9 cellular contexts compared by ENCODE assay signal in the genomic region with DNA sequence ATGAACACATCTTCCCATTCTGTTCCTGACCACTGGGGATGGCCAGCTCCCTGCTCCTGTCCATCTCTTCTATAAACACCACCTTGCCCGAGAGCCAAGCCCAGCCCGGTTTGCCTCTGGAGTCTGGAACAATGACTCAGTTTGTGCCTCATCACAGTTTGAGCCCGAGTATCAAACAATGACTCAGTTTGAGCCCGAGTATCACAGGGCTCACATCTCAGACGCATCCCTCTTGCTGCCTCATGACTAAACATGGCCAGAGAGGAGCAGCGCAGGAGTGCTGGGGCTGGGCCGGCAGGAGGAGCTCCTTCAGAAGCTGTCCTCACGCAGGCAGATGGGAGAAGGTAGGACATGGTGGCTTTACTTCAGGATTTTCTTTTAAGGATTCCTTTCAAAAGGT.
DNase-seq lines count a peak whose midpoint lies in the region; ATAC-seq, FAIRE-seq and TF ChIP-seq lines count a peak whose summit lies in the region.
"Had no signal": no experiment of that assay in that cellular context is flagged by ENCODE, and none has a peak within 500 bp of the region (broad histone marks: within the 10 kb centered on the region; RNA-seq: fewer than 3 reads in every experiment).

No MANE protein-coding gene starts in this region.

- H3K4me3 ChIP-seq in A549 (no peak overlapping the region), MG63 (no peak overlapping the region), mucosa of descending colon (no peak overlapping the region)

- intact Hi-C loops in mucosa of descending colon (cut with DNase I, micrococcal nuclease): loop anchor here in 1 of 2 donors (10.0 kb wide), 1 partner anchor 69 kb away; a partner anchor contains a TSS

- H3K4me1 ChIP-seq in A549 (peaks cover 17% of the 10 kb centered on the region), mucosa of descending colon (ENCODE audit: low read depth) (no peaks in the 10 kb centered on the region)

- peak; percentile 94 for FAIRE-seq in A549 (lab: Jason Lieb, UNC)

- CTCF ChIA-PET in A549 (lab: Yijun Ruan, JAX): interaction anchor here (0.8 to 2.6 kb wide), 21 partner anchors 11 to 143 kb away, joined by 3 to 16 read pairs (median 4); no protein-coding TSS in a partner anchor

- H3K36me3 ChIP-seq in MG63 (peaks cover 89% of the 10 kb centered on the region), mucosa of descending colon (ENCODE audit: low read depth) (no peaks in the 10 kb centered on the region)

- TF ChIP-seq CTCF in A549 (IDR thresholded peaks at IDR 0.05) (peak; percentile 38; the same call in 2 of the 3 replicates), mucosa of descending colon (IDR thresholded peaks at IDR 0.05) (no peak)

- no peak for TF ChIP-seq EP300 in A549 (IDR thresholded peaks at IDR 0.05)

- peak; percentile 80 to 83 for DNase-seq in A549 (ENCODE audit: low read depth in 1 of 2, low spot score in 1 of 2)
- peak; percentile 95 for DNase-seq in MG63
- peak; percentile 38 for DNase-seq in ecto neural progenitor cell (ENCODE audit: low spot score)
- no peak for DNase-seq in mucosa of descending colon
- no peak for DNase-seq in NCI-H1048 (lab: John Stamatoyannopoulos, UW)
- no peak for DNase-seq in islet precursor cell
- no peak for DNase-seq in NK-92 (lab: John Stamatoyannopoulos, UW; ENCODE audit: unreplicated experiment)
- no peak for DNase-seq in NCI-H510A (lab: John Stamatoyannopoulos, UW)
- DNase-seq: stimulated activated CD8-positive, alpha-beta memory T cell treated with anti-CD3 and anti-CD28 coated beads, Interleukin-4, amount 100 ng/mL, for 48 hours had no signal

- ATAC-seq in A549 (peak; percentile 96 to 99), mucosa of descending colon (peak; percentile 58)

- no peak for TF ChIP-seq POLR2A in A549 (IDR thresholded peaks at IDR 0.05; ENCODE audit: low read length)

- H3K9me3 ChIP-seq in A549: no peaks in the 10 kb centered on the region
- H3K9me3 ChIP-seq in MG63: no peaks in the 10 kb centered on the region
- no peaks in the 10 kb centered on the region for H3K9me3 ChIP-seq in mucosa of descending colon

- no peaks in the 10 kb centered on the region for H3K27me3 ChIP-seq in MG63

- WGBS in A549 (ENCODE audit: missing lambda C conversion rate): 6% methylated on average over 8 of the region's 8 CpGs

- POLR2A ChIA-PET in A549 (lab: Yijun Ruan, JAX): interaction anchor here (0.8 kb wide), 1 partner anchor 56 kb away, joined by 3 read pairs; no protein-coding TSS in a partner anchor

- peak overlapping the region; percentile 63 to 80 for H3K27ac ChIP-seq in A549

- H3K4me2 ChIP-seq in A549: peak overlapping the region; percentile 32

- peak; percentile 24 to 42; a peak in 2 of 5 replicates for TF ChIP-seq RAD21 in A549 (conservative IDR thresholded peaks at IDR 0.05 in 1 of 2, IDR thresholded peaks at IDR 0.05 in 1 of 2)

TF ChIP-seq in A549, 52 proteins besides CTCF, POLR2A, EP300 and RAD21:
- TF ChIP-seq MAFK (IDR thresholded peaks at IDR 0.05; ENCODE audit: partially characterized antibody) (peak; percentile 57), SMC3 (IDR thresholded peaks at IDR 0.05) (peak; percentile 63), FOSL2 (IDR thresholded peaks at IDR 0.05) (peak; percentile 54; the same call in 1 of the 2 replicates), FOSL2 (CRISPR knock-in tag; IDR thresholded peaks at IDR 0.05) (peak; percentile 67)
- TF ChIP-seq, protein P1, sequence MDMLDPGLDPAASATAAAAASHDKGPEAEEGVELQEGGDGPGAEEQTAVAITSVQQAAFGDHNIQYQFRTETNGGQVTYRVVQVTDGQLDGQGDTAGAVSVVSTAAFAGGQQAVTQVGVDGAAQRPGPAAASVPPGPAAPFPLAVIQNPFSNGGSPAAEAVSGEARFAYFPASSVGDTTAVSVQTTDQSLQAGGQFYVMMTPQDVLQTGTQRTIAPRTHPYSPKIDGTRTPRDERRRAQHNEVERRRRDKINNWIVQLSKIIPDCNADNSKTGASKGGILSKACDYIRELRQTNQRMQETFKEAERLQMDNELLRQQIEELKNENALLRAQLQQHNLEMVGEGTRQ (IDR thresholded peaks at IDR 0.05): no peak

Comparison
In these comparisons a context has a peak if more than half of its experiments do, and no peak if none do; other contexts are left out.
1. DNase-seq: peak in A549 (2 of 2), MG63 (single experiment) and ecto neural progenitor cell (single experiment); none in mucosa of descending colon (0 of 3), NCI-H1048 (single experiment), islet precursor cell (single experiment), NK-92 (single experiment) and NCI-H510A (single experiment).